ENCODE assay signal across 1 cellular context in the genomic region with DNA sequence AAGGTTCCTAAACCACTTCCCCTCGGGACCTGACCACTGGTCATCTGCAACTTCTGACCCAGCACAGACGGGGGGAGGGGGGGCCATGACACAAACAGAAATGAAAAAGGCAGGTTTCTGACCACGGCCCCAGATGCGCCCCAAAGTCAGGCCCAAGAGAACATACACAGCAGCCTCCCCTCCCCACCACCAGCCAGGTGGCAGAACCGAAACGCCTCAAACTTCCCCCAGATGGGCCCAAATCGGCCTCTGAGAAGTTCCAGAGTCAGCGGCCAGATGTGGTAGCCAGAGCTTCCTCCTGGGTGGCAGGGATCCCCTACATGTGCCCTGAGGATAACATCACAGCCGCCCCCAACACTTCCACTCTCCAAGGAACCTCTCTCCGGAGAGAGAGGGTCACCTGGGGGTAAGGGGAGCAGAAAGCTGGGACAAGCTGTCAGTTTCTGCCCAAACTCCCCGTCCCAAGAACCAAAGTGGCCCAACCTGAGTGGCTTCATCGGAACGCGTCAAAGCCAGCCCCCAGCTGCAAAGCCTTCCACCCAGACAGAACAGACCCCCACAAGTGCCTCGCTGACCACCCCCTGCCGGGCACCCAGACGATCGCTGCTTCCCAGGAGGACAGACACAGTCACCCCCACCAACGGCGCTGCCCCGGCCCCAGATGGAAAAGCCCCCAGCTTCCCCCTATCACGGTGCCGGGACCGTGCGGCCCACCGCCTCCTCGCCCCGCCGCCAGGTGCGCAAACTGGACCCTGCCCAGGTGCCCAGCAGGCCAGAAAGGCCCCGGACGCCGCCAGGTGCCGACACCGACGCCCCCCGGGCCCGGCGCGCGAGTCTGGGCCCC.
TF ChIP-seq lines count a peak whose summit lies in the region.

No MANE protein-coding gene starts in this region.

TF ChIP-seq in H1, 55 proteins besides CTCF, POLR2A, EP300 and RAD21:
- no peak for TF ChIP-seq KDM4A (IDR thresholded peaks at IDR 0.05; ENCODE audit: low read depth, low read length, severe bottlenecking)
- no peak for TF ChIP-seq PHF8 (conservative IDR thresholded peaks at IDR 0.05; ENCODE audit: low read depth, low read length)
- TF ChIP-seq SIN3A (conservative IDR thresholded peaks at IDR 0.05 in 1 of 2, IDR thresholded peaks at IDR 0.05 in 1 of 2; ENCODE audit: low read depth in 1 of 2, low read length in 2 of 2): peak in 1 of 2 experiments; percentile 30; a peak in 1 of 4 replicates
